In genomic region chr3:53242155-53242554, GRCh38 we compare ENCODE assay signal across 18 cellular contexts. TPM values are rescaled to one million over a fixed set of nuclear protein-coding genes. Genes with fewer than 3 reads are reported as not detected.
DNase-seq lines count a peak whose midpoint lies in the region; ATAC-seq, FAIRE-seq and TF ChIP-seq lines count a peak whose summit lies in the region.
"Had no signal": no experiment of that assay in that cellular context is flagged by ENCODE, and none has a peak within 500 bp of the region (broad histone marks: within the 10 kb centered on the region; RNA-seq: fewer than 3 reads in every experiment).

No MANE protein-coding gene starts in this region.

- H3K9me3 ChIP-seq in astrocyte (ENCODE audit: insufficient read depth, low read depth, low read length) = no peaks in the 10 kb centered on the region
- no peaks in the 10 kb centered on the region for H3K9me3 ChIP-seq in iPS-15b (ENCODE audit: control insufficient read depth, insufficient read depth, low read length)
- no peaks in the 10 kb centered on the region for H3K9me3 ChIP-seq in gastrocnemius medialis
- H3K9me3 ChIP-seq: prostate gland had no signal

- H3K36me3 Mint-ChIP-seq in HFFc6 (ENCODE audit: low read depth) = peaks cover 57% of the 10 kb centered on the region
- peaks cover 8% of the 10 kb centered on the region for H3K36me3 Mint-ChIP-seq in astrocyte (ENCODE audit: low read depth, unreplicated experiment)
- H3K36me3 Mint-ChIP-seq in activated CD8-positive, alpha-beta memory T cell treated with anti-CD3 and anti-CD28 coated beads, Interleukin-2, amount 10 ng/mL, durations not matched to agents 7 days and 5 days = peaks cover 21% of the 10 kb centered on the region

- H3K4me1 ChIP-seq in astrocyte (ENCODE audit: insufficient read depth, low read length) (peaks cover 36% of the 10 kb centered on the region), iPS-15b (ENCODE audit: control insufficient read depth, insufficient read depth, low read length) (peaks cover 4% of the 10 kb centered on the region), gastrocnemius medialis (peaks cover 36 to 39% of the 10 kb centered on the region in 2 donors)

- H3K9me3 Mint-ChIP-seq in HFFc6 (no peaks in the 10 kb centered on the region), astrocyte (ENCODE audit: unreplicated experiment) (no peaks in the 10 kb centered on the region)
- no peaks in the 10 kb centered on the region for H3K9me3 Mint-ChIP-seq in activated CD8-positive, alpha-beta memory T cell treated with anti-CD3 and anti-CD28 coated beads, Interleukin-2, amount 10 ng/mL, durations not matched to agents 7 days and 5 days (ENCODE audit: low read depth)

- H3K4me2 ChIP-seq in astrocyte (ENCODE audit: low read length) = no peak overlapping the region

- H3K27ac ChIP-seq in astrocyte (ENCODE audit: low read depth, low read length) = no peak overlapping the region
- peak overlapping the region; percentile 66 to 81 (median 72) for H3K27ac ChIP-seq in gastrocnemius medialis
- H3K27ac ChIP-seq: prostate gland had no signal

- no peak overlapping the region for H3K4me3 ChIP-seq in astrocyte (ENCODE audit: insufficient read depth, low read depth, low read length)
- no peak overlapping the region for H3K4me3 ChIP-seq in iPS-15b (ENCODE audit: low read depth, low read length)
- no peak overlapping the region for H3K4me3 ChIP-seq in gastrocnemius medialis
- H3K4me3 ChIP-seq: prostate gland had no signal

- H3K27ac Mint-ChIP-seq in HFFc6 (peak overlapping the region; percentile 84), astrocyte (ENCODE audit: unreplicated experiment) (peak overlapping the region; percentile 69)
- H3K27ac Mint-ChIP-seq in activated CD8-positive, alpha-beta memory T cell treated with anti-CD3 and anti-CD28 coated beads, Interleukin-2, amount 10 ng/mL, durations not matched to agents 7 days and 5 days = no peak overlapping the region

- H3K4me3 Mint-ChIP-seq in HFFc6 (no peak overlapping the region), astrocyte (ENCODE audit: unreplicated experiment) (no peak overlapping the region)
- no peak overlapping the region for H3K4me3 Mint-ChIP-seq in activated CD8-positive, alpha-beta memory T cell treated with anti-CD3 and anti-CD28 coated beads, Interleukin-2, amount 10 ng/mL, durations not matched to agents 7 days and 5 days

- H3K36me3 ChIP-seq in astrocyte (ENCODE audit: insufficient read depth, low read length) = peaks cover 12% of the 10 kb centered on the region
- peaks cover 55% of the 10 kb centered on the region for H3K36me3 ChIP-seq in iPS-15b (ENCODE audit: control insufficient read depth, insufficient read depth, low read length)
- H3K36me3 ChIP-seq in gastrocnemius medialis = peaks cover 0 to 35% of the 10 kb centered on the region in 2 donors

- no peak for FAIRE-seq in astrocyte (lab: Jason Lieb, UNC)
- FAIRE-seq: colon, HTR-8/SVneo, TTC549 had no signal

- CTCF ChIA-PET in activated CD8-positive, alpha-beta memory T cell treated with anti-CD3 and anti-CD28 coated beads, Interleukin-2, amount 10 ng/mL, durations not matched to agents 7 days and 5 days (lab: Charles Lee) = interaction anchor here (1.5 kb wide), 1 partner anchor 9 kb away, joined by 3 read pairs; no protein-coding TSS in a partner anchor

- in situ Hi-C loops in gastrocnemius medialis (cut with MboI; ENCODE audit: low sequenced_read_pairs in 4 of 4) = no loop called here

- H3K4me1 Mint-ChIP-seq in HFFc6 (ENCODE audit: low read depth) (peaks cover 84% of the 10 kb centered on the region), astrocyte (ENCODE audit: low read depth, unreplicated experiment) (peaks cover 27% of the 10 kb centered on the region)
- peaks cover 4% of the 10 kb centered on the region for H3K4me1 Mint-ChIP-seq in activated CD8-positive, alpha-beta memory T cell treated with anti-CD3 and anti-CD28 coated beads, Interleukin-2, amount 10 ng/mL, durations not matched to agents 7 days and 5 days

- H4K20me1 ChIP-seq in astrocyte (ENCODE audit: insufficient read depth, low read length) = peaks cover 77% of the 10 kb centered on the region

- TF ChIP-seq POLR2A in gastrocnemius medialis (IDR thresholded peaks at IDR 0.05) = no peak

- DNase-seq in HFFc6 (no peak), astrocyte (ENCODE audit: low read depth) (no peak), gastrocnemius medialis (peak; percentile 46 to 47), DMS79 treated with DMSO at 0.1 percent for 48 hours (lab: John Stamatoyannopoulos, UW) (no peak), 8988T (no peak)
- DNase-seq in activated CD8-positive, alpha-beta memory T cell treated with anti-CD3 and anti-CD28 coated beads, Interleukin-2, amount 10 ng/mL, durations not matched to agents 7 days and 5 days = no peak
- DNase-seq: activated naive CD4-positive, alpha-beta T cell treated with Interleukin-2 at 50 U/mL for 16 hours; CD4-positive, CD25-positive, alpha-beta regulatory T cell; midbrain; NK-92 treated with Interleukin-12 subunit alpha and Interleukin-12 subunit beta, amount 100 ng/mL, for 24 hours; stimulated activated CD4-positive, alpha-beta T cell treated with anti-CD3 and anti-CD28 coated beads, Interleukin-1b, Interleukin-23, amount 100 ng/mL, for 48 hours; stimulated activated CD8-positive, alpha-beta memory T cell treated with anti-CD3 and anti-CD28 coated beads, Interleukin-4, amount 100 ng/mL, for 48 hours had no signal

- intact Hi-C loops in gastrocnemius medialis (cut with DNase I; ENCODE audit: low total_unique reads) = no loop called here

- TF ChIP-seq CTCF in HFFc6 (IDR thresholded peaks at IDR 0.05) (no peak), astrocyte (IDR thresholded peaks at IDR 0.05; ENCODE audit: insufficient read depth, low read depth, low read length) (no peak), gastrocnemius medialis (IDR thresholded peaks at IDR 0.05 in 4 of 5, conservative IDR thresholded peaks at IDR 0.05 in 1 of 5) (no peak)

- H3K27me3 ChIP-seq in astrocyte (ENCODE audit: insufficient read depth, low read length) = no peaks in the 10 kb centered on the region
- H3K27me3 ChIP-seq in iPS-15b (ENCODE audit: control insufficient read depth, insufficient read depth, low read length) = no peaks in the 10 kb centered on the region
- H3K27me3 ChIP-seq in gastrocnemius medialis = no peaks in the 10 kb centered on the region

- peaks cover 3% of the 10 kb centered on the region; the same call in 1 of the 2 replicates for H3K27me3 Mint-ChIP-seq in HFFc6 (ENCODE audit: insufficient read depth)
- no peaks in the 10 kb centered on the region for H3K27me3 Mint-ChIP-seq in astrocyte (ENCODE audit: low read depth, unreplicated experiment)
- H3K27me3 Mint-ChIP-seq in activated CD8-positive, alpha-beta memory T cell treated with anti-CD3 and anti-CD28 coated beads, Interleukin-2, amount 10 ng/mL, durations not matched to agents 7 days and 5 days = no peaks in the 10 kb centered on the region
- H3K27me3 Mint-ChIP-seq: CD4-positive, CD25-positive, alpha-beta regulatory T cell had no signal

- ATAC-seq in gastrocnemius medialis (peak in 1 of 2 donors; percentile 72), GM18868 (IDR thresholded peaks at IDR 0.05; ENCODE audit: unreplicated experiment) (no peak)
- no peak for ATAC-seq in activated CD8-positive, alpha-beta memory T cell treated with anti-CD3 and anti-CD28 coated beads, Interleukin-2, amount 10 ng/mL, durations not matched to agents 7 days and 5 days

- H2AFZ ChIP-seq in astrocyte (ENCODE audit: low read depth, low read length) = no peak overlapping the region

- H3K79me2 ChIP-seq in astrocyte (ENCODE audit: insufficient read depth, low read length) = peaks cover 80% of the 10 kb centered on the region

- H3K9ac ChIP-seq in astrocyte (ENCODE audit: low read length) (no peak overlapping the region), iPS-15b (ENCODE audit: low read depth, low read length) (peak overlapping the region; percentile 54)

RNA-seq across cellular contexts. Expression of gene TKT, which starts 13.7 kb away (rescaled TPM):
- total RNA-seq in HFFc6 (2021; fragmentation: NEBNext Ultra II Directional; extraction: Animal tissue kit (Norgen Biotek cat#: 25700)) = 100 to 1,000 TPM; 335 to 562 (median 471) TPM
- total RNA-seq in astrocyte = 265 and 318 TPM in 2 replicates
- total RNA-seq in gastrocnemius medialis = 10 to 100 TPM; 18.5 to 41.3 (median 23.8) TPM
- 100 to 1,000 TPM; 226 to 231 TPM for total RNA-seq in activated CD8-positive, alpha-beta memory T cell treated with anti-CD3 and anti-CD28 coated beads, Interleukin-2, amount 10 ng/mL, durations not matched to agents 7 days and 5 days

Comparison
In these comparisons a context has a peak if more than half of its experiments do, and no peak if none do; other contexts are left out.
1. DNase-seq: peak in gastrocnemius medialis (2 of 2); none in HFFc6 (single experiment), astrocyte (single experiment), activated CD8-positive, alpha-beta memory T cell treated with anti-CD3 and anti-CD28 coated beads, Interleukin-2, amount 10 ng/mL, durations not matched to agents 7 days and 5 days (single experiment), DMS79 treated with DMSO at 0.1 percent for 48 hours (single experiment) and 8988T (single experiment).